10 cellular contexts compared by ENCODE assay signal in genomic region chr15:78455749-78456148, GRCh38. TPM values are rescaled to one million over a fixed set of nuclear protein-coding genes. Genes with fewer than 3 reads are reported as not detected.
DNase-seq lines count a peak whose midpoint lies in the region; ATAC-seq and TF ChIP-seq lines count a peak whose summit lies in the region.
"Had no signal": no experiment of that assay in that cellular context is flagged by ENCODE, and none has a peak within 500 bp of the region (broad histone marks: within the 10 kb centered on the region; RNA-seq: fewer than 3 reads in every experiment).

No MANE protein-coding gene starts in this region.

- DNase-seq in NCI-H1436 treated with DMSO at 0.1 percent for 48 hours (lab: John Stamatoyannopoulos, UW) (peak; percentile 27), NCI-H1436 (lab: John Stamatoyannopoulos, UW) (no peak), NCI-H446 treated with DMSO at 0.1 percent for 48 hours (lab: John Stamatoyannopoulos, UW) (peak; percentile 82), right atrium auricular region (ENCODE audit: low spot score) (no peak), transverse colon (no peak), HPDE6-E6E7 (ENCODE audit: extremely low spot score) (no peak)
- DNase-seq in activated naive CD4-positive, alpha-beta T cell treated with Interleukin-2 at 50 U/mL for 16 hours, result no peak
- DNase-seq: activated CD4-positive, alpha-beta T cell treated with anti-CD3 and anti-CD28 coated beads, Interleukin-2, amount 50 U/mL, for 1 hour had no signal

- H3K4me3 ChIP-seq in right atrium auricular region (no peak overlapping the region), transverse colon (no peak overlapping the region)

- TF ChIP-seq POLR2A in transverse colon (IDR thresholded peaks at IDR 0.05), result no peak

- intact Hi-C loops in transverse colon (cut with DNase I; ENCODE audit: low total_unique reads), result no loop called here

- H3K27ac ChIP-seq in right atrium auricular region (peak overlapping the region; percentile 44 to 70), transverse colon (peak overlapping the region; percentile 3 to 67 (median 46))
- H3K27ac ChIP-seq: RWPE1 had no signal

- TF ChIP-seq CTCF in right atrium auricular region (IDR thresholded peaks at IDR 0.05) (no peak), transverse colon (IDR thresholded peaks at IDR 0.05) (no peak)

- WGBS in transverse colon (ENCODE audit: low coverage in 1 of 2), 2 donors, result 35% methylated on average over 3 of the region's 3 CpGs; no CpG with 5 or more reads in 1 of the 2 donors

- H3K27me3 ChIP-seq in right atrium auricular region (no peaks in the 10 kb centered on the region), transverse colon (no peaks in the 10 kb centered on the region)

- H3K4me1 ChIP-seq in right atrium auricular region (peaks cover 0 to 47% of the 10 kb centered on the region in 2 donors), transverse colon (peaks cover 13 to 72% (median 38%) of the 10 kb centered on the region in 4 donors)

- no peak for TF ChIP-seq EP300 in transverse colon (IDR thresholded peaks at IDR 0.05; ENCODE audit: low read depth)

- H3K9me3 ChIP-seq in right atrium auricular region (no peaks in the 10 kb centered on the region), transverse colon (no peaks in the 10 kb centered on the region)

- no peak for ATAC-seq in HG02981 (IDR thresholded peaks at IDR 0.05; ENCODE audit: unreplicated experiment)

- no peaks in the 10 kb centered on the region for H3K36me3 ChIP-seq in right atrium auricular region
- no peaks in the 10 kb centered on the region for H3K36me3 ChIP-seq in transverse colon

- in situ Hi-C loops in transverse colon (cut with MboI; ENCODE audit: low pct_ligation_motif_present in 1 of 4, low pct_unique_long_range_greater_than_20kb in 1 of 4, low sequenced_read_pairs in 3 of 4), result no loop called here

RNA-seq across cellular contexts. Expression of gene IREB2, which starts 17.7 kb away (rescaled TPM):
- total RNA-seq in right atrium auricular region (10 to 100 TPM; 14.5 to 16.3 TPM), transverse colon (10 to 100 TPM; 20.1 to 71.7 (median 40.7) TPM)

RNA-seq across cellular contexts. Expression of gene HYKK, which starts 51.6 kb away (rescaled TPM):
- total RNA-seq in right atrium auricular region, result 10 to 100 TPM in 1 of 2 donors, 1 to 10 TPM in 1; 6.1 to 12.5 TPM
- 1 to 10 TPM; 4.5 to 7.6 (median 6.5) TPM for total RNA-seq in transverse colon

Comparison
In these comparisons a context has a peak if more than half of its experiments do, and no peak if none do; other contexts are left out.
1. DNase-seq: peak in NCI-H1436 treated with DMSO at 0.1 percent for 48 hours (single experiment) and NCI-H446 treated with DMSO at 0.1 percent for 48 hours (single experiment); none in NCI-H1436 (single experiment), right atrium auricular region (single experiment), transverse colon (single experiment), activated naive CD4-positive, alpha-beta T cell treated with Interleukin-2 at 50 U/mL for 16 hours (single experiment) and HPDE6-E6E7 (single experiment).